Comparison of ENCODE assay signal across 1 cellular context in genomic region chr19:41886761-41887710, GRCh38.
TF ChIP-seq lines count a peak whose summit lies in the region.

No MANE protein-coding gene starts in this region.

TF ChIP-seq in HCT116, 20 proteins besides CTCF, POLR2A, EP300 and RAD21 (continued from another document):
- TF ChIP-seq CBX3 (IDR thresholded peaks at IDR 0.05; ENCODE audit: low read depth) (no peak), ATF3 (IDR thresholded peaks at IDR 0.05) (no peak), SRF (IDR thresholded peaks at IDR 0.05; ENCODE audit: low read depth) (no peak), ZFX (IDR thresholded peaks at IDR 0.05) (no peak), ELF1 (IDR thresholded peaks at IDR 0.05; ENCODE audit: borderline replicate concordance, low read depth) (no peak), MAX (IDR thresholded peaks at IDR 0.05) (no peak), EGR1 (IDR thresholded peaks at IDR 0.05; ENCODE audit: low read depth) (no peak), ZBTB33 (IDR thresholded peaks at IDR 0.05; ENCODE audit: extremely low read depth, insufficient replicate concordance, low read length) (no peak), POLR2AphosphoS5 (IDR thresholded peaks at IDR 0.05; ENCODE audit: low read depth, low read length) (no peak; the same call in 1 of the 2 replicates), EZH2phosphoT487 (IDR thresholded peaks at IDR 0.05; ENCODE audit: borderline replicate concordance) (no peak), JUND (IDR thresholded peaks at IDR 0.05) (no peak), FOSL1 (IDR thresholded peaks at IDR 0.05; ENCODE audit: low read depth) (no peak), TCF7L2 (IDR thresholded peaks at IDR 0.05; ENCODE audit: borderline replicate concordance, extremely low read depth, insufficient read depth, insufficient read length) (no peak), CEBPB (IDR thresholded peaks at IDR 0.05; ENCODE audit: low read depth) (no peak)
